ENCODE assay signal across 9 cellular contexts in genomic region chr6:147509900-147510299, GRCh38. TPM values are rescaled to one million over a fixed set of nuclear protein-coding genes. Genes with fewer than 3 reads are reported as not detected.
DNase-seq lines count a peak whose midpoint lies in the region; ATAC-seq and TF ChIP-seq lines count a peak whose summit lies in the region.
"Had no signal": no experiment of that assay in that cellular context is flagged by ENCODE, and none has a peak within 500 bp of the region (broad histone marks: within the 10 kb centered on the region; RNA-seq: fewer than 3 reads in every experiment).

No MANE protein-coding gene starts in this region.

- no peak overlapping the region for H3K4ac ChIP-seq in mesendoderm (ENCODE audit: low read depth, low read length)

- no peak overlapping the region for H3K56ac ChIP-seq in mesendoderm (ENCODE audit: low read length)

- intact Hi-C loops in head of caudate nucleus (cut with DNase I) (loop anchor here (5.0 kb wide), 1 partner anchor 657 kb away; no protein-coding TSS in a partner anchor), gastrocnemius medialis (cut with DNase I; ENCODE audit: low total_unique reads) (loop anchor here (2.0 to 5.0 kb wide), 2 partner anchors 141 to 957 kb away; no protein-coding TSS in a partner anchor)

- peak overlapping the region; percentile 69; the same call in 2 of the 3 replicates for H3K4me3 Mint-ChIP-seq in GM23338
- H3K4me3 Mint-ChIP-seq: stimulated activated naive CD8-positive, alpha-beta T cell treated with anti-CD3 and anti-CD28 coated beads, Interleukin-15, Interleukin-2, amounts not matched to agents 100 ng/mL and 50 ng/mL, for 24 hours had no signal

- no peaks in the 10 kb centered on the region for H3K9me2 ChIP-seq in GM23338 (ENCODE audit: insufficient read depth)

- DNase-seq in Caki2 (ENCODE audit: low read depth) = peak; percentile 79
- DNase-seq in GM23338 (ENCODE audit: low spot score) = no peak
- peak; percentile 6 for DNase-seq in mesendoderm
- no peak for DNase-seq in head of caudate nucleus
- no peak for DNase-seq in NCI-H345 treated with DMSO at 0.1 percent for 48 hours (lab: John Stamatoyannopoulos, UW; ENCODE audit: unreplicated experiment)
- no peak for DNase-seq in NCI-H128 (lab: John Stamatoyannopoulos, UW; ENCODE audit: unreplicated experiment)
- no peak for DNase-seq in gastrocnemius medialis

- H3K27me3 ChIP-seq in GM23338 (ENCODE audit: insufficient read depth) (peaks cover 92% of the 10 kb centered on the region), mesendoderm (ENCODE audit: insufficient read depth, low read length, poor library complexity) (peaks cover 29% of the 10 kb centered on the region), gastrocnemius medialis (peaks cover 14 to 34% (median 33%) of the 10 kb centered on the region in 3 donors)

- ATAC-seq in GM23338 (no peak), gastrocnemius medialis (no peak)

- no peak overlapping the region for H2BK15ac ChIP-seq in mesendoderm (replicated peaks; ENCODE audit: low read depth)

- no peaks in the 10 kb centered on the region for H3K79me1 ChIP-seq in mesendoderm (ENCODE audit: low read length)

- H3K27me3 Mint-ChIP-seq in GM23338 (ENCODE audit: insufficient read depth, low read depth, poor library complexity) = peaks cover 65% of the 10 kb centered on the region

- H3K4me2 ChIP-seq in GM23338 (peak overlapping the region; percentile 91), mesendoderm (ENCODE audit: low read length) (no peak overlapping the region)

- H2AK5ac ChIP-seq in mesendoderm (ENCODE audit: low read length) = no peak overlapping the region

- H3K9me3 ChIP-seq in gastrocnemius medialis = no peaks in the 10 kb centered on the region

- H3K27ac ChIP-seq in GM23338 (ENCODE audit: low read depth) (no peak overlapping the region), VCaP (peak overlapping the region; percentile 79), mesendoderm (ENCODE audit: low read depth, low read length) (no peak overlapping the region), gastrocnemius medialis (no peak overlapping the region)

- H3K23ac ChIP-seq in mesendoderm (ENCODE audit: low read length) = no peak overlapping the region

- H4K5ac ChIP-seq in mesendoderm (ENCODE audit: low read length) = no peak overlapping the region

- in situ Hi-C loops in Caki2 (cut with HindIII; ENCODE audit: low pct_unique_long_range_greater_than_20kb, low sequenced_read_pairs) (loop anchor here (5.0 kb wide), 1 partner anchor 37 kb away; no protein-coding TSS in a partner anchor), gastrocnemius medialis (cut with MboI; ENCODE audit: low sequenced_read_pairs in 4 of 4) (loop anchor here in 3 of 4 donors (10.0 to 25.0 kb wide), 3 partner anchors 652 to 952 kb away; no protein-coding TSS in a partner anchor)

- H3K4me1 ChIP-seq in GM23338 (ENCODE audit: insufficient read depth) (peaks cover 13% of the 10 kb centered on the region; the same call in 1 of the 2 replicates), mesendoderm (ENCODE audit: control insufficient read depth, low read depth, low read length) (peaks cover 3% of the 10 kb centered on the region), gastrocnemius medialis (peaks cover 8 to 20% of the 10 kb centered on the region in 2 donors)

- H3K4me3 ChIP-seq in GM23338 (peak overlapping the region; percentile 62; the same call in 1 of the 2 replicates), mesendoderm (ENCODE audit: low read length) (no peak overlapping the region), gastrocnemius medialis (peak overlapping the region in 1 of 4 donors; percentile 57)

- H3K9ac ChIP-seq in mesendoderm (ENCODE audit: low read length) = no peak overlapping the region

- H2BK5ac ChIP-seq in mesendoderm (ENCODE audit: low read length) = no peak overlapping the region

- no peak overlapping the region for H3K27ac Mint-ChIP-seq in GM23338
- H3K27ac Mint-ChIP-seq: stimulated activated naive CD8-positive, alpha-beta T cell treated with anti-CD3 and anti-CD28 coated beads, Interleukin-15, Interleukin-2, amounts not matched to agents 100 ng/mL and 50 ng/mL, for 24 hours had no signal

- no peaks in the 10 kb centered on the region for H3K79me2 ChIP-seq in GM23338 (replicated peaks; ENCODE audit: insufficient read depth)
- H3K79me2 ChIP-seq in mesendoderm (ENCODE audit: control insufficient read depth, insufficient read depth, low read length) = no peaks in the 10 kb centered on the region

- H3K18ac ChIP-seq in mesendoderm (ENCODE audit: low read length) = no peak overlapping the region

- peaks cover 15% of the 10 kb centered on the region for H4K20me1 ChIP-seq in GM23338 (replicated peaks; ENCODE audit: insufficient read depth)

- H3K36me3 Mint-ChIP-seq in GM23338 (ENCODE audit: low read depth) = no peaks in the 10 kb centered on the region

- peaks cover 5% of the 10 kb centered on the region; the same call in 1 of the 2 replicates for H3F3A ChIP-seq in GM23338 (replicated peaks; ENCODE audit: low read depth)

- H3K4me1 Mint-ChIP-seq in GM23338 = peaks cover 14% of the 10 kb centered on the region

- no peak overlapping the region for H4K8ac ChIP-seq in mesendoderm (ENCODE audit: low read depth, low read length)

- H3K9me3 Mint-ChIP-seq in GM23338 = no peaks in the 10 kb centered on the region
- H3K9me3 Mint-ChIP-seq: stimulated activated naive CD8-positive, alpha-beta T cell treated with anti-CD3 and anti-CD28 coated beads, Interleukin-15, Interleukin-2, amounts not matched to agents 100 ng/mL and 50 ng/mL, for 24 hours had no signal

- H2BK120ac ChIP-seq in mesendoderm (ENCODE audit: low read depth, low read length) = no peak overlapping the region

- H3K36me3 ChIP-seq in GM23338 (ENCODE audit: insufficient read depth) (no peaks in the 10 kb centered on the region), mesendoderm (ENCODE audit: control insufficient read depth, insufficient read depth, low read length) (no peaks in the 10 kb centered on the region), gastrocnemius medialis (no peaks in the 10 kb centered on the region)

- no peak overlapping the region for H2AFZ ChIP-seq in GM23338

- no peak for TF ChIP-seq POLR2A in gastrocnemius medialis (IDR thresholded peaks at IDR 0.05)

- TF ChIP-seq CTCF in GM23338 (conservative IDR thresholded peaks at IDR 0.05; ENCODE audit: low read depth in 2 of 2) (no peak), VCaP (conservative IDR thresholded peaks at IDR 0.05) (no peak), gastrocnemius medialis (IDR thresholded peaks at IDR 0.05 in 4 of 5, conservative IDR thresholded peaks at IDR 0.05 in 1 of 5) (no peak)

- WGBS in mesendoderm (ENCODE audit: extremely low coverage, insufficient coverage, low lambda C conversion rate) = no CpG with 5 or more reads among the region's 6 CpGs

TF ChIP-seq in GM23338, 12 proteins besides CTCF, POLR2A, EP300 and RAD21 (continues in another document):
- TF ChIP-seq EZH2 (IDR thresholded peaks at IDR 0.05; ENCODE audit: low read depth, unreplicated experiment) (no peak), POLR2AphosphoS5 (IDR thresholded peaks at IDR 0.05; ENCODE audit: low read depth) (no peak)

RNA-seq across cellular contexts. Expression of gene SAMD5, which starts 1.4 kb away (rescaled TPM):
- total RNA-seq in Caki2 (2014; rRNA removed; shearing (Covaris generic); ENCODE audit: low replicate concordance) = 6.9 and 8.6 TPM in 2 replicates
- 0.03 and 0.08 TPM in 2 replicates for total RNA-seq in GM23338 (2014; rRNA removed; shearing (Covaris generic))
- polyA plus RNA-seq in GM23338 (2016; fragmentation: Nextera tagmentation; extraction: Ambion mirVana) = 0.09 TPM in 1 of 2 replicates, not detected in the other
- polyA plus RNA-seq in mesendoderm (2013, experiment 1 of 2) = 0.13 TPM
- 0.11 TPM for polyA plus RNA-seq in mesendoderm (2013, experiment 2 of 2)
- under 1 TPM in 3 of 4 donors, not detected in 1; 0.07 to 0.36 (median 0.07) TPM for total RNA-seq in gastrocnemius medialis

Comparison
In these comparisons a context has a peak if more than half of its experiments do, and no peak if none do; other contexts are left out.
1. DNase-seq: peak in Caki2 (single experiment) and mesendoderm (single experiment); none in GM23338 (single experiment), head of caudate nucleus (0 of 42), NCI-H345 treated with DMSO at 0.1 percent for 48 hours (single experiment), NCI-H128 (single experiment) and gastrocnemius medialis (0 of 2).